Comparison of ENCODE assay signal across 37 cellular contexts in the genomic region with DNA sequence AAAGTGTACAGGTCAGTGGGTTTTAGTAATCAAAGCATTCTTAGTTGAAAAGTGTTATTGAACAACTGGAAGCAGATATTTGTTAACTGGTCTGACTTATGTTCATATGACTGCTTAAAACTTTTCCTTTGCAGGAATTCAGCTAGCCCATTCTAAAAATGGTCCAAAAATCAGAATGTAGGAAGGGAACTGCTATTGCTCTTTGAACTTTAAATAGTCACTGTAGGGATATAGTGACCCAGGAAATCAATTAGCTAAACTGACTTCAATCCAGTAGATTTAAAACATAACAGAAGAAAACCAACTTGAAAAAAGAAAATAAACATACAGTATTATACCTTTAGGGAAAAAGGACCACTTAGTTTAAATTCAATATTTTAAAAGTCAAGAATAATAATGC.
"Had no signal": no experiment of that assay in that cellular context is flagged by ENCODE, and none has a peak within 500 bp of the region (broad histone marks: within the 10 kb centered on the region; RNA-seq: fewer than 3 reads in every experiment).

No MANE protein-coding gene starts in this region.

- H3K4me3 Mint-ChIP-seq: activated B cell treated with CpG ODN at 0.5 μM for 24 hours; activated CD8-positive, alpha-beta T cell treated with anti-CD3 and anti-CD28 coated beads for 36 hours; activated naive CD4-positive, alpha-beta T cell treated with anti-CD3 and anti-CD28 coated beads, Interleukin-2, amount 50 U/mL, for 24 hours; activated naive CD8-positive, alpha-beta T cell treated with anti-CD3 and anti-CD28 coated beads for 36 hours; activated naive CD8-positive, alpha-beta T cell treated with anti-CD3 and anti-CD28 coated beads, Interleukin-2, amount 50 U/mL, for 24 hours; activated T-cell treated with anti-CD3 and anti-CD28 coated beads, Interleukin-2, amount 50 U/mL, for 4 hours; activated T-helper 17 cell treated with anti-CD3 and anti-CD28 coated beads, Interleukin-2, amount 50 U/mL, for 72 hours; brain; effector memory CD8-positive, alpha-beta T cell; T-helper 17 cell; T-helper 2 cell treated with Interferon-gamma antibody and Interleukin-4, amounts not matched to agents 5 μg/mL and 100 μg/mL, for 36 hours had no signal

- H3K4me1 Mint-ChIP-seq: activated B cell treated with CpG ODN at 0.5 μM for 24 hours; activated naive CD4-positive, alpha-beta T cell treated with anti-CD3 and anti-CD28 coated beads, Interleukin-2, amount 50 U/mL, for 24 hours; activated naive CD8-positive, alpha-beta T cell treated with anti-CD3 and anti-CD28 coated beads for 36 hours; activated naive CD8-positive, alpha-beta T cell treated with anti-CD3 and anti-CD28 coated beads, Interleukin-2, amount 50 U/mL, for 24 hours; activated T-helper 17 cell treated with anti-CD3 and anti-CD28 coated beads, Interleukin-2, amount 50 U/mL, for 72 hours had no signal

- H3K9me3 Mint-ChIP-seq: activated B cell treated with CpG ODN at 0.5 μM for 24 hours; activated CD8-positive, alpha-beta T cell treated with anti-CD3 and anti-CD28 coated beads for 36 hours; activated naive CD4-positive, alpha-beta T cell treated with anti-CD3 and anti-CD28 coated beads, Interleukin-2, amount 50 U/mL, for 24 hours; activated naive CD8-positive, alpha-beta T cell treated with anti-CD3 and anti-CD28 coated beads for 36 hours; activated naive CD8-positive, alpha-beta T cell treated with anti-CD3 and anti-CD28 coated beads, Interleukin-2, amount 50 U/mL, for 24 hours; activated T-cell treated with anti-CD3 and anti-CD28 coated beads, Interleukin-2, amount 50 U/mL, for 4 hours; activated T-helper 17 cell treated with anti-CD3 and anti-CD28 coated beads, Interleukin-2, amount 50 U/mL, for 72 hours; brain; effector memory CD8-positive, alpha-beta T cell; T-helper 2 cell treated with Interferon-gamma antibody and Interleukin-4, amounts not matched to agents 5 μg/mL and 100 μg/mL, for 36 hours had no signal

- H3K36me3 ChIP-seq: adrenal gland, ascending aorta, breast epithelium, cardiac muscle cell, esophagus muscularis mucosa, gastrocnemius medialis, WERI-Rb-1 had no signal

- H3K36me3 Mint-ChIP-seq: activated naive CD4-positive, alpha-beta T cell treated with anti-CD3 and anti-CD28 coated beads, Interleukin-2, amount 50 U/mL, for 24 hours; activated naive CD8-positive, alpha-beta T cell treated with anti-CD3 and anti-CD28 coated beads for 36 hours had no signal

- H3K9me3 ChIP-seq: adrenal gland, ascending aorta, breast epithelium, esophagus muscularis mucosa, gastrocnemius medialis had no signal

- H3K27ac Mint-ChIP-seq: activated B cell treated with CpG ODN at 0.5 μM for 24 hours; activated CD8-positive, alpha-beta T cell treated with anti-CD3 and anti-CD28 coated beads for 36 hours; activated naive CD4-positive, alpha-beta T cell treated with anti-CD3 and anti-CD28 coated beads, Interleukin-2, amount 50 U/mL, for 24 hours; activated naive CD8-positive, alpha-beta T cell treated with anti-CD3 and anti-CD28 coated beads for 36 hours; activated naive CD8-positive, alpha-beta T cell treated with anti-CD3 and anti-CD28 coated beads, Interleukin-2, amount 50 U/mL, for 24 hours; activated T-helper 17 cell treated with anti-CD3 and anti-CD28 coated beads, Interleukin-2, amount 50 U/mL, for 72 hours; brain; effector memory CD8-positive, alpha-beta T cell; T-helper 17 cell; T-helper 2 cell treated with Interferon-gamma antibody and Interleukin-4, amounts not matched to agents 5 μg/mL and 100 μg/mL, for 36 hours had no signal

- ATAC-seq: activated CD4-positive, CD25-positive, alpha-beta regulatory T cell treated with anti-CD3 and anti-CD28 coated beads, Interleukin-2, amount 50 U/mL, for 24 hours; activated CD8-positive, alpha-beta T cell treated with anti-CD3 and anti-CD28 coated beads for 36 hours; activated naive CD8-positive, alpha-beta T cell treated with anti-CD3 and anti-CD28 coated beads, Interleukin-2, amount 50 U/mL, for 24 hours; activated T-cell treated with anti-CD3 and anti-CD28 coated beads, Interleukin-2, amount 50 U/mL, for 4 hours; activated T-helper 17 cell treated with anti-CD3 and anti-CD28 coated beads, Interleukin-2, amount 50 U/mL, for 72 hours; effector memory CD8-positive, alpha-beta T cell; foreskin keratinocyte; gastrocnemius medialis; T-helper 17 cell had no signal

- DNase-seq: activated B cell treated with CpG ODN at 0.5 μM for 24 hours; activated CD4-positive, alpha-beta T cell treated with anti-CD3 and anti-CD28 coated beads for 48 hours; activated CD4-positive, alpha-beta T cell treated with anti-CD3 and anti-CD28 coated beads, Interleukin-2, amount 50 U/mL, for 1 hour; activated CD4-positive, alpha-beta T cell treated with anti-CD3 and anti-CD28 coated beads, Interleukin-2, amount 50 U/mL, for 48 hours; activated CD8-positive, alpha-beta memory T cell treated with anti-CD3 and anti-CD28 coated beads for 24 hours; activated CD8-positive, alpha-beta T cell treated with anti-CD3 and anti-CD28 coated beads for 36 hours; activated effector memory CD4-positive, alpha-beta T cell treated with Interleukin-2 at 50 U/mL for 16 hours; activated gamma-delta T cell treated with Interleukin-2 at 50 U/mL for 16 hours; activated naive CD4-positive, alpha-beta T cell treated with Interleukin-2 at 50 U/mL for 16 hours; activated naive CD8-positive, alpha-beta T cell treated with anti-CD3 and anti-CD28 coated beads for 36 hours; activated naive CD8-positive, alpha-beta T cell treated with anti-CD3 and anti-CD28 coated beads, Interleukin-2, amount 50 U/mL, for 24 hours; activated T-cell treated with anti-CD3 and anti-CD28 coated beads, Interleukin-2, amount 50 U/mL, for 4 hours; adrenal gland; amygdala; central memory CD4-positive, alpha-beta T cell; cerebellar nuclear complex; cortex of kidney; dermis blood vessel endothelial cell; effector CD4-positive, alpha-beta T cell; effector memory CD8-positive, alpha-beta T cell; erythroblast; foreskin keratinocyte; gastrocnemius medialis; glutamatergic neuron; T-helper 1 cell; T-helper 17 cell; T1000; WERI-Rb-1 had no signal

- H3K27me3 ChIP-seq: adrenal gland, ascending aorta, breast epithelium, cardiac muscle cell, esophagus muscularis mucosa, foreskin keratinocyte, gastrocnemius medialis had no signal

- H3K27ac ChIP-seq: adrenal gland, ascending aorta, breast epithelium, cardiac muscle cell, esophagus muscularis mucosa, foreskin keratinocyte, gastrocnemius medialis, WERI-Rb-1 had no signal

- H3K4me1 ChIP-seq: adrenal gland, ascending aorta, breast epithelium, gastrocnemius medialis had no signal

- H3K4me3 ChIP-seq: adrenal gland, ascending aorta, breast epithelium, cardiac muscle cell, esophagus muscularis mucosa, gastrocnemius medialis had no signal
